8 cellular contexts compared by ENCODE assay signal in genomic region chr9:137044502-137045177, GRCh38. TPM values are rescaled to one million over a fixed set of nuclear protein-coding genes. Genes with fewer than 3 reads are reported as not detected.
A peak's percentile ranks its signal among the peaks of the same experiment; 100 is the strongest.
DNase-seq lines count a peak whose midpoint lies in the region; ATAC-seq and TF ChIP-seq lines count a peak whose summit lies in the region.

No MANE protein-coding gene starts in this region.

- ATAC-seq in activated T-cell treated with anti-CD3 and anti-CD28 coated beads, Interleukin-2, amount 50 U/mL, for 4 hours = no peak
- no peak for ATAC-seq in WTC11
- no peak for ATAC-seq in stimulated activated naive CD8-positive, alpha-beta T cell treated with anti-CD3 and anti-CD28 coated beads, Interleukin-15, amount 100 ng/mL, for 72 hours
- ATAC-seq in GM19467 (IDR thresholded peaks at IDR 0.05; ENCODE audit: unreplicated experiment) = no peak
- no peak for ATAC-seq in HG02870 (IDR thresholded peaks at IDR 0.05; ENCODE audit: unreplicated experiment)

- H3K27ac Mint-ChIP-seq in WTC11 = no peak overlapping the region
- H3K27ac Mint-ChIP-seq in stimulated activated naive CD8-positive, alpha-beta T cell treated with anti-CD3 and anti-CD28 coated beads, Interleukin-15, amount 100 ng/mL, for 72 hours = no peak overlapping the region

- peaks cover 16% of the 10 kb centered on the region for H3K4me1 Mint-ChIP-seq in activated T-cell treated with anti-CD3 and anti-CD28 coated beads, Interleukin-2, amount 50 U/mL, for 4 hours (ENCODE audit: low read depth)
- H3K4me1 Mint-ChIP-seq in WTC11 = peaks cover 9% of the 10 kb centered on the region
- H3K4me1 Mint-ChIP-seq in stimulated activated naive CD8-positive, alpha-beta T cell treated with anti-CD3 and anti-CD28 coated beads, Interleukin-15, amount 100 ng/mL, for 72 hours = peaks cover 39% of the 10 kb centered on the region

- DNase-seq in activated T-cell treated with anti-CD3 and anti-CD28 coated beads, Interleukin-2, amount 50 U/mL, for 4 hours = no peak
- DNase-seq in activated T-cell treated with anti-CD3 and anti-CD28 coated beads, Interleukin-2, amount 50 U/mL, for 48 hours = no peak
- no peak for DNase-seq in WTC11 (ENCODE audit: low spot score)
- no peak for DNase-seq in stimulated activated naive CD8-positive, alpha-beta T cell treated with anti-CD3 and anti-CD28 coated beads, Interleukin-15, amount 100 ng/mL, for 72 hours
- DNase-seq in stimulated activated CD4-positive, alpha-beta T cell treated with anti-CD3 and anti-CD28 coated beads, Interleukin-2, amount 100 ng/mL, for 48 hours = no peak

- POLR2A ChIA-PET in WTC11 (lab: Charles Lee) = no interaction called here

- H3K4me3 Mint-ChIP-seq in activated T-cell treated with anti-CD3 and anti-CD28 coated beads, Interleukin-2, amount 50 U/mL, for 4 hours = peak overlapping the region; percentile 63
- H3K4me3 Mint-ChIP-seq in WTC11 = peak overlapping the region; percentile 62
- peak overlapping the region; percentile 75 to 80 for H3K4me3 Mint-ChIP-seq in stimulated activated naive CD8-positive, alpha-beta T cell treated with anti-CD3 and anti-CD28 coated beads, Interleukin-15, amount 100 ng/mL, for 72 hours

- peaks cover 42% of the 10 kb centered on the region for H3K27me3 Mint-ChIP-seq in activated T-cell treated with anti-CD3 and anti-CD28 coated beads, Interleukin-2, amount 50 U/mL, for 4 hours (ENCODE audit: low read depth)
- peaks cover 37% of the 10 kb centered on the region for H3K27me3 Mint-ChIP-seq in WTC11 (ENCODE audit: low read depth)
- H3K27me3 Mint-ChIP-seq in stimulated activated naive CD8-positive, alpha-beta T cell treated with anti-CD3 and anti-CD28 coated beads, Interleukin-15, amount 100 ng/mL, for 72 hours = peaks cover 62% of the 10 kb centered on the region

- no peaks in the 10 kb centered on the region for H3K9me3 Mint-ChIP-seq in activated T-cell treated with anti-CD3 and anti-CD28 coated beads, Interleukin-2, amount 50 U/mL, for 4 hours
- H3K9me3 Mint-ChIP-seq in WTC11 = no peaks in the 10 kb centered on the region
- no peaks in the 10 kb centered on the region for H3K9me3 Mint-ChIP-seq in stimulated activated naive CD8-positive, alpha-beta T cell treated with anti-CD3 and anti-CD28 coated beads, Interleukin-15, amount 100 ng/mL, for 72 hours

- TF ChIP-seq CTCF in WTC11 (IDR thresholded peaks at IDR 0.05) = no peak

- CTCF ChIA-PET in WTC11 (lab: Charles Lee) = interaction anchor here (1.0 to 3.9 kb wide), 7 partner anchors 10 to 97 kb away, joined by 3 to 41 read pairs (median 5); partner anchors contain the start of gene SAPCD2

- peak overlapping the region; percentile 15 for H3K4me3 ChIP-seq in iPS-11a (ENCODE audit: low read depth, low read length)

- H3K36me3 Mint-ChIP-seq in activated T-cell treated with anti-CD3 and anti-CD28 coated beads, Interleukin-2, amount 50 U/mL, for 4 hours (ENCODE audit: insufficient read depth) = no peaks in the 10 kb centered on the region
- no peaks in the 10 kb centered on the region for H3K36me3 Mint-ChIP-seq in WTC11

TF ChIP-seq in WTC11, 78 proteins besides CTCF, POLR2A, EP300 and RAD21:
- TF ChIP-seq USF1 (CRISPR knock-in tag; IDR thresholded peaks at IDR 0.05) (no peak), NR3C1 (CRISPR knock-in tag; conservative IDR thresholded peaks at IDR 0.05; ENCODE audit: low read depth) (no peak), ZNF396 (CRISPR knock-in tag; IDR thresholded peaks at IDR 0.05; ENCODE audit: borderline replicate concordance) (no peak), ESRRA (CRISPR knock-in tag; IDR thresholded peaks at IDR 0.05; ENCODE audit: borderline replicate concordance) (no peak), AFF4 (CRISPR knock-in tag; IDR thresholded peaks at IDR 0.05; ENCODE audit: borderline replicate concordance) (no peak), EMX1 (CRISPR knock-in tag; IDR thresholded peaks at IDR 0.05) (no peak)

RNA-seq across cellular contexts. Expression of gene NPDC1, which starts 1.3 kb away (rescaled TPM):
- total RNA-seq in activated T-cell treated with anti-CD3 and anti-CD28 coated beads, Interleukin-2, amount 50 U/mL, for 4 hours = 10 to 100 TPM; 15.1 to 33.0 (median 23.2) TPM
- 64.3 to 68.8 TPM (median 64.5 TPM) in 3 replicates for total RNA-seq in WTC11 (2021)

RNA-seq across cellular contexts. Expression of gene ENTPD2, which starts 9.2 kb away (rescaled TPM):
- under 1 TPM in 1 of 3 donors, not detected in 2; 0.34 TPM for total RNA-seq in activated T-cell treated with anti-CD3 and anti-CD28 coated beads, Interleukin-2, amount 50 U/mL, for 4 hours
- 8.3 to 9.6 TPM (median 9.2 TPM) in 3 replicates for total RNA-seq in WTC11 (2021)

RNA-seq across cellular contexts. Expression of gene FUT7, which starts 12.8 kb away (rescaled TPM):
- total RNA-seq in activated T-cell treated with anti-CD3 and anti-CD28 coated beads, Interleukin-2, amount 50 U/mL, for 4 hours = 1 to 10 TPM in 1 of 3 donors, under 1 TPM in 2; 0.74 to 2.4 (median 0.81) TPM
- total RNA-seq in WTC11 (2021) = not detected in 3 replicates

RNA-seq across cellular contexts. Expression of gene ABCA2, which starts 16.6 kb away (rescaled TPM):
- total RNA-seq in activated T-cell treated with anti-CD3 and anti-CD28 coated beads, Interleukin-2, amount 50 U/mL, for 4 hours = 10 to 100 TPM in 2 of 3 donors, 1 to 10 TPM in 1; 9.1 to 15.3 (median 14.3) TPM
- 19.2 to 28.3 TPM (median 25.9 TPM) in 3 replicates for total RNA-seq in WTC11 (2021)

RNA-seq across cellular contexts. Expression of gene SAPCD2, which starts 25.7 kb away (rescaled TPM):
- 1 to 10 TPM; 3.6 to 5.5 (median 4.6) TPM for total RNA-seq in activated T-cell treated with anti-CD3 and anti-CD28 coated beads, Interleukin-2, amount 50 U/mL, for 4 hours
- 52.0 to 67.0 TPM (median 53.6 TPM) in 3 replicates for total RNA-seq in WTC11 (2021)
